ENCODE assay signal across 8 cellular contexts in the genomic region with DNA sequence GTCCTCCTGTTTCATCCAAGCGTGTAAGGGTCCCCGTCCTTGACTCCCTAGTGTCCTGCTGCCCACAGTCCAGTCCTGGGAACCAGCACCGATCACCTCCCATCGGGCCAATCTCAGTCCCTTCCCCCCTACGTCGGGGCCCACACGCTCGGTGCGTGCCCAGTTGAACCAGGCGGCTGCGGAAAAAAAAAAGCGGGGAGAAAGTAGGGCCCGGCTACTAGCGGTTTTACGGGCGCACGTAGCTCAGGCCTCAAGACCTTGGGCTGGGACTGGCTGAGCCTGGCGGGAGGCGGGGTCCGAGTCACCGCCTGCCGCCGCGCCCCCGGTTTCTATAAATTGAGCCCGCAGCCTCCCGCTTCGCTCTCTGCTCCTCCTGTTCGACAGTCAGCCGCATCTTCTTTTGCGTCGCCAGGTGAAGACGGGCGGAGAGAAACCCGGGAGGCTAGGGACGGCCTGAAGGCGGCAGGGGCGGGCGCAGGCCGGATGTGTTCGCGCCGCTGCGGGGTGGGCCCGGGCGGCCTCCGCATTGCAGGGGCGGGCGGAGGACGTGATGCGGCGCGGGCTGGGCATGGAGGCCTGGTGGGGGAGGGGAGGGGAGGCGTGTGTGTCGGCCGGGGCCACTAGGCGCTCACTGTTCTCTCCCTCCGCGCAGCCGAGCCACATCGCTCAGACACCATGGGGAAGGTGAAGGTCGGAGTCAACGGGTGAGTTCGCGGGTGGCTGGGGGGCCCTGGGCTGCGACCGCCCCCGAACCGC. TPM values are rescaled to one million over a fixed set of nuclear protein-coding genes. Genes with fewer than 3 reads are reported as not detected.
DNase-seq lines count a peak whose midpoint lies in the region; ATAC-seq and TF ChIP-seq lines count a peak whose summit lies in the region.

A gene (plus strand): TSS at position 360 of the 756 bp plus-strand sequence. CDS start 316 bp downstream, at position 676.

- H3K27ac Mint-ChIP-seq in endodermal cell = peak within 1 kb of the TSS; percentile 99

- H3K4me1 ChIP-seq in HUES48 (ENCODE audit: control insufficient read depth, insufficient read depth, low read length) (peaks cover 13% of the 10 kb centered on the region), NT2/D1 (ENCODE audit: insufficient read depth, insufficient read length) (peaks cover 32% of the 10 kb centered on the region), endodermal cell (ENCODE audit: control insufficient read depth, insufficient read depth, low read length) (peaks cover 3% of the 10 kb centered on the region), mesodermal cell (ENCODE audit: control insufficient read depth, insufficient read depth, low read length, poor library complexity, severe bottlenecking) (peaks cover 34% of the 10 kb centered on the region)

- H3K36me3 Mint-ChIP-seq in endodermal cell (ENCODE audit: low read depth) = peaks cover 69% of the 10 kb centered on the region

- no peaks in the 10 kb centered on the region for H3K9me3 Mint-ChIP-seq in endodermal cell

- no peaks in the 10 kb centered on the region for H3K9me3 ChIP-seq in HUES48 (ENCODE audit: control insufficient read depth, insufficient read depth, low read length)
- H3K9me3 ChIP-seq in NT2/D1 (ENCODE audit: insufficient read depth, low read length) = no peaks in the 10 kb centered on the region
- H3K9me3 ChIP-seq in endodermal cell (ENCODE audit: control insufficient read depth, low read length) = no peaks in the 10 kb centered on the region
- no peaks in the 10 kb centered on the region for H3K9me3 ChIP-seq in mesodermal cell (ENCODE audit: control insufficient read depth, low read length)

- DNase-seq in Caki2 (ENCODE audit: low read depth) = peak; percentile 99
- peak; percentile 100 for DNase-seq in NT2/D1 (ENCODE audit: low read depth, low spot score)
- peak; percentile 72 for DNase-seq in activated CD8-positive, alpha-beta memory T cell treated with anti-CD3 and anti-CD28 coated beads, Interleukin-2, amount 50 U/mL, for 1 hour (ENCODE audit: extremely low read depth)
- DNase-seq in endodermal cell = peak; percentile 98
- DNase-seq in stimulated activated CD8-positive, alpha-beta memory T cell treated with anti-CD3 and anti-CD28 coated beads, Interleukin-15, amount 100 ng/mL, for 48 hours (ENCODE audit: low read depth in 2 of 2) = peak; percentile 83

- 0% methylated on average over 13 to 67 of the region's 69 CpGs for WGBS in endodermal cell (ENCODE audit: insufficient coverage in 1 of 2, insufficient read length in 1 of 2), 2 experiments
- 0% methylated on average over 49 to 53 of the region's 69 CpGs for WGBS in mesodermal cell (ENCODE audit: insufficient coverage in 2 of 2), 2 experiments

- peak within 1 kb of the TSS; percentile 82 for H3K4me3 ChIP-seq in HUES48 (ENCODE audit: low read depth, low read length)
- peak within 1 kb of the TSS; percentile 99 for H3K4me3 ChIP-seq in NT2/D1 (ENCODE audit: insufficient read length, low read depth)
- H3K4me3 ChIP-seq in endodermal cell (ENCODE audit: low read length) = peak within 1 kb of the TSS; percentile 95
- peak within 1 kb of the TSS; percentile 96 for H3K4me3 ChIP-seq in mesodermal cell (ENCODE audit: extremely low read depth, insufficient read depth, low read length, poor library complexity, severe bottlenecking)

- peak within 1 kb of the TSS; percentile 96 for H3K4me3 Mint-ChIP-seq in endodermal cell

- H3K9ac ChIP-seq in HUES48 (ENCODE audit: low read depth, low read length) = peak within 1 kb of the TSS; percentile 98
- peak within 1 kb of the TSS; percentile 100 for H3K9ac ChIP-seq in NT2/D1 (ENCODE audit: insufficient read length, low read depth)
- peak within 1 kb of the TSS; percentile 96 for H3K9ac ChIP-seq in endodermal cell (ENCODE audit: extremely low read depth, low read length, poor library complexity, severe bottlenecking)

- peaks cover 32% of the 10 kb centered on the region for H3K4me1 Mint-ChIP-seq in endodermal cell

- no peaks in the 10 kb centered on the region for H3K27me3 ChIP-seq in HUES48 (ENCODE audit: control insufficient read depth, insufficient read depth, low read length)
- no peaks in the 10 kb centered on the region for H3K27me3 ChIP-seq in NT2/D1 (ENCODE audit: insufficient read depth, insufficient read length)
- H3K27me3 ChIP-seq in endodermal cell (ENCODE audit: control insufficient read depth, insufficient read depth, low read length, poor library complexity, severe bottlenecking) = no peaks in the 10 kb centered on the region

- in situ Hi-C loops in Caki2 (cut with HindIII; ENCODE audit: low pct_unique_long_range_greater_than_20kb, low sequenced_read_pairs) = no loop called here

- peaks cover 69% of the 10 kb centered on the region for H3K36me3 ChIP-seq in HUES48 (ENCODE audit: control insufficient read depth, insufficient read depth, low read length)
- peaks cover 81% of the 10 kb centered on the region for H3K36me3 ChIP-seq in NT2/D1 (ENCODE audit: insufficient read depth, insufficient read length, low read length)
- peaks cover 67% of the 10 kb centered on the region for H3K36me3 ChIP-seq in endodermal cell (ENCODE audit: control insufficient read depth, insufficient read depth, low read length)
- peaks cover 71% of the 10 kb centered on the region for H3K36me3 ChIP-seq in mesodermal cell (ENCODE audit: control insufficient read depth, insufficient read depth, low read length)

- H3K27me3 Mint-ChIP-seq in endodermal cell (ENCODE audit: insufficient read depth) = no peaks in the 10 kb centered on the region

- ATAC-seq in GM21390 (IDR thresholded peaks at IDR 0.05; ENCODE audit: unreplicated experiment) = peak; percentile 47

- TF ChIP-seq CTCF in endodermal cell (conservative IDR thresholded peaks at IDR 0.05) = no peak

- H3K27ac ChIP-seq in HUES48 (ENCODE audit: low read depth, low read length) (peak within 1 kb of the TSS; percentile 98), endodermal cell (ENCODE audit: low read depth, low read length) (peak within 1 kb of the TSS; percentile 92), mesodermal cell (ENCODE audit: low read depth, low read length, severe bottlenecking) (peak within 1 kb of the TSS; percentile 96)

RNA-seq across cellular contexts. Expression of the gene that starts here (rescaled TPM):
- 10,373 and 12,033 TPM in 2 replicates for total RNA-seq in Caki2 (2014; rRNA removed; shearing (Covaris generic); ENCODE audit: low replicate concordance)
- 1,000 to 10,000 TPM; 2,848 to 5,273 TPM for total RNA-seq in endodermal cell
- polyA plus RNA-seq in endodermal cell (2013, experiment 1 of 2) = 3,905 TPM
- polyA plus RNA-seq in endodermal cell (2013, experiment 2 of 2) = 3,777 TPM
- 4,059 TPM for polyA plus RNA-seq in mesodermal cell (2013, experiment 1 of 2)
- 3,444 TPM for polyA plus RNA-seq in mesodermal cell (2013, experiment 2 of 2)

Comparison
In these comparisons a context has a peak if more than half of its experiments do, and no peak if none do; other contexts are left out.
1. Peak in every context shown above with its lines: DNase-seq, ATAC-seq, H3K4me3 ChIP-seq and H3K27ac ChIP-seq.